Comparison of ENCODE assay signal across 2 cellular contexts in genomic region chr15:58404722-58405121, GRCh38.
TF ChIP-seq lines count a peak whose summit lies in the region.

No MANE protein-coding gene starts in this region.

TF ChIP-seq in Ishikawa, 13 proteins besides CTCF, POLR2A, EP300 and RAD21:
- peak; percentile 49; the same call in 1 of the 2 replicates for TF ChIP-seq USF1 (IDR thresholded peaks at IDR 0.05)
- TF ChIP-seq TEAD4 (IDR thresholded peaks at IDR 0.05), result no peak
TF ChIP-seq in Ishikawa: peak in this region for 1.

TF ChIP-seq in K562, 482 proteins besides CTCF, POLR2A, EP300 and RAD21:
- 0 out of 2 replicates have a peak, but pooled peaks have one; percentile 26 for TF ChIP-seq L3MBTL2 (IDR thresholded peaks at IDR 0.05)
- peak; percentile 50; the same call in 1 of the 2 replicates for TF ChIP-seq RAD51 (IDR thresholded peaks at IDR 0.05; ENCODE audit: borderline replicate concordance, low read depth)
- TF ChIP-seq KDM2B (CRISPR knock-in tag; IDR thresholded peaks at IDR 0.05), result no peak
- peak; percentile 48; the same call in 1 of the 2 replicates for TF ChIP-seq USF2 (CRISPR knock-in tag; IDR thresholded peaks at IDR 0.05)
- TF ChIP-seq TOE1 (IDR thresholded peaks at IDR 0.05; ENCODE audit: borderline replicate concordance), result peak; percentile 35; the same call in 1 of the 2 replicates
- TF ChIP-seq TOE1 (CRISPR knock-in tag; IDR thresholded peaks at IDR 0.05; ENCODE audit: borderline replicate concordance, low read depth), result no peak
- peak; percentile 55; the same call in 1 of the 2 replicates for TF ChIP-seq ZNF589 (CRISPR knock-in tag; IDR thresholded peaks at IDR 0.05; ENCODE audit: low read depth)
- peak in 1 of 2 experiments; percentile 42; a peak in 1 of 4 replicates for TF ChIP-seq ZNF639 (CRISPR knock-in tag; conservative IDR thresholded peaks at IDR 0.05 in 1 of 2, IDR thresholded peaks at IDR 0.05 in 1 of 2)
- TF ChIP-seq TFE3 (CRISPR knock-in tag; IDR thresholded peaks at IDR 0.05), result peak; percentile 86
- TF ChIP-seq E2F6 (IDR thresholded peaks at IDR 0.05; ENCODE audit: borderline replicate concordance in 1 of 2, extremely low read depth in 1 of 2, insufficient read depth in 1 of 2, insufficient read length in 1 of 2, low read depth in 1 of 2, low read length in 1 of 2, poor library complexity in 1 of 2, severe bottlenecking in 1 of 2), result no peak
- TF ChIP-seq TEAD1 (CRISPR knock-in tag; IDR thresholded peaks at IDR 0.05), result no peak
